ENCODE assay signal across 8 cellular contexts in genomic region chr2:59888015-59888414, GRCh38.
DNase-seq lines count a peak whose midpoint lies in the region; ATAC-seq and TF ChIP-seq lines count a peak whose summit lies in the region.

No MANE protein-coding gene starts in this region.

- H3K4me3 ChIP-seq in right atrium auricular region: no peak overlapping the region

- no peak overlapping the region for H3K27ac Mint-ChIP-seq in CD14-positive monocyte

- TF ChIP-seq CTCF in CD14-positive monocyte (IDR thresholded peaks at IDR 0.05) (no peak), right atrium auricular region (IDR thresholded peaks at IDR 0.05) (no peak)

- peak in 3 of 4 experiments; percentile 3 to 19 (median 10) for DNase-seq in activated naive CD4-positive, alpha-beta T cell (lab: John Stamatoyannopoulos, UW)
- DNase-seq in activated naive CD4-positive, alpha-beta T cell treated with Interleukin-2 at 50 U/mL for 16 hours: no peak
- DNase-seq in activated CD8-positive, alpha-beta memory T cell treated with anti-CD3 and anti-CD28 coated beads, Interleukin-2, amount 50 U/mL, for 48 hours: peak; percentile 53
- peak; percentile 4 to 15 for DNase-seq in stimulated activated CD8-positive, alpha-beta memory T cell treated with anti-CD3 and anti-CD28 coated beads, Interleukin-2, amount 100 ng/mL, for 1 hour (ENCODE audit: low read depth in 2 of 2)
- no peak for DNase-seq in GF-D8 (lab: John Stamatoyannopoulos, UW)
- no peak for DNase-seq in CD14-positive monocyte (ENCODE audit: low spot score)
- no peak for DNase-seq in right atrium auricular region (ENCODE audit: low spot score)

- H3K36me3 ChIP-seq in right atrium auricular region: no peaks in the 10 kb centered on the region

- H3K27me3 ChIP-seq in right atrium auricular region: no peaks in the 10 kb centered on the region

- no peak overlapping the region for H3K4me3 Mint-ChIP-seq in CD14-positive monocyte

- H3K36me3 Mint-ChIP-seq in CD14-positive monocyte: no peaks in the 10 kb centered on the region

- no peak overlapping the region for H3K27ac ChIP-seq in right atrium auricular region

- H3K9me3 ChIP-seq in right atrium auricular region: no peaks in the 10 kb centered on the region

- H3K9me3 Mint-ChIP-seq in CD14-positive monocyte: peaks cover 0 to 6% (median 2%) of the 10 kb centered on the region in 7 donors

- peaks cover 4% of the 10 kb centered on the region for H3K4me1 Mint-ChIP-seq in CD14-positive monocyte

- peak; percentile 98 for ATAC-seq in HG03139 (IDR thresholded peaks at IDR 0.05; ENCODE audit: unreplicated experiment)

- H3K27me3 Mint-ChIP-seq in CD14-positive monocyte (ENCODE audit: low read depth in 3 of 3): no peaks in the 10 kb centered on the region

- intact Hi-C loops in CD14-positive monocyte (cut with micrococcal nuclease): no loop called here

- no peaks in the 10 kb centered on the region for H3K4me1 ChIP-seq in right atrium auricular region

Comparison
In these comparisons a context has a peak if more than half of its experiments do, and no peak if none do; other contexts are left out.
1. DNase-seq: peak in activated naive CD4-positive, alpha-beta T cell (3 of 4), activated CD8-positive, alpha-beta memory T cell treated with anti-CD3 and anti-CD28 coated beads, Interleukin-2, amount 50 U/mL, for 48 hours (single experiment) and stimulated activated CD8-positive, alpha-beta memory T cell treated with anti-CD3 and anti-CD28 coated beads, Interleukin-2, amount 100 ng/mL, for 1 hour (2 of 2); none in activated naive CD4-positive, alpha-beta T cell treated with Interleukin-2 at 50 U/mL for 16 hours (single experiment), GF-D8 (single experiment), CD14-positive monocyte (single experiment) and right atrium auricular region (single experiment).